20 cellular contexts compared by ENCODE assay signal in the genomic region with DNA sequence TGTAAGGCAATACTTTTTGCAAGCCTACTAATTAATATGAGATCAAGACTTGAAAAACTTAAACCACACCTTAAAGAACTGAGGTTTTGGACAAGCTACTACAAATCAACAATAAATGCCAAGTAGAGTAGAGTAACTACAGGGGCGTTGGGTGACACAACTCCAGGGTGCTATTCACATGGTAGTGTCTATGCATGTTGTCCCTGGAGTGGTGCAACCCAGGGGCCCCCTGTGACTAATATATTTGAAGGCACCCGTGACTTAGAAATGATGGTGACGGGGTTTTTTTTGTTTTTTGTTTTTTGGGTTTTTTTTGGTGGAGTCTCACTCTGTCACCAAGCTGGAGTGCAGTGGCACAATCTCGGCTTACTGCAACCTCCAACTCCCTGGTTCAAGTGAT.
"Had no signal": no experiment of that assay in that cellular context is flagged by ENCODE, and none has a peak within 500 bp of the region (broad histone marks: within the 10 kb centered on the region; RNA-seq: fewer than 3 reads in every experiment).

No MANE protein-coding gene starts in this region.

- H3K9me3 ChIP-seq: colonic mucosa, gastrocnemius medialis, neutrophil, pancreas, thyroid gland had no signal

- H3K27ac Mint-ChIP-seq: dendritic cell treated with granulocyte-macrophage colony-stimulating factor and Interleukin-4, amounts not matched to agents 40 ng/mL and 50 ng/mL, for 4 days; endodermal cell; naive thymus-derived CD8-positive, alpha-beta T cell; stimulated activated naive CD8-positive, alpha-beta T cell treated with anti-CD3 and anti-CD28 coated beads, Interleukin-15, amount 100 ng/mL, for 72 hours; type B pancreatic cell had no signal

- H3K27me3 Mint-ChIP-seq: dendritic cell treated with granulocyte-macrophage colony-stimulating factor and Interleukin-4, amounts not matched to agents 40 ng/mL and 50 ng/mL, for 4 days; naive thymus-derived CD8-positive, alpha-beta T cell; stimulated activated naive CD8-positive, alpha-beta T cell treated with anti-CD3 and anti-CD28 coated beads, Interleukin-15, amount 100 ng/mL, for 72 hours; type B pancreatic cell had no signal

- H3K27me3 ChIP-seq: colonic mucosa, gastrocnemius medialis, neutrophil, pancreas, thyroid gland had no signal

- ATAC-seq: esophagus mucosa; gastrocnemius medialis; left ventricle myocardium superior; lower lobe of right lung; naive thymus-derived CD8-positive, alpha-beta T cell; pancreas; sciatic nerve; stimulated activated naive CD8-positive, alpha-beta T cell treated with anti-CD3 and anti-CD28 coated beads, Interleukin-15, amount 100 ng/mL, for 72 hours had no signal

- H3K36me3 Mint-ChIP-seq: type B pancreatic cell had no signal

- H3K9me3 Mint-ChIP-seq: neural crest cell had no signal

- H3K4me3 Mint-ChIP-seq: dendritic cell treated with granulocyte-macrophage colony-stimulating factor and Interleukin-4, amounts not matched to agents 40 ng/mL and 50 ng/mL, for 4 days; endodermal cell; naive thymus-derived CD8-positive, alpha-beta T cell; neural crest cell; stimulated activated naive CD8-positive, alpha-beta T cell treated with anti-CD3 and anti-CD28 coated beads, Interleukin-15, amount 100 ng/mL, for 72 hours had no signal

- H3K4me3 ChIP-seq: colonic mucosa, gastrocnemius medialis, lower lobe of right lung, pancreas, thyroid gland had no signal

- H3K27ac ChIP-seq: colonic mucosa, epithelial cell of prostate, gastrocnemius medialis, lower lobe of right lung, neutrophil, pancreas, thyroid gland had no signal

- H3K4me1 ChIP-seq: colonic mucosa, gastrocnemius medialis, thyroid gland had no signal

- H3K36me3 ChIP-seq: colonic mucosa, gastrocnemius medialis, lower lobe of right lung, neutrophil, pancreas, thyroid gland had no signal

- H3K4me1 Mint-ChIP-seq: neural crest cell had no signal

- DNase-seq: colonic mucosa; effector CD8-positive, alpha-beta T cell; endodermal cell; foreskin fibroblast; gastrocnemius medialis; head of caudate nucleus; left ventricle myocardium superior; lower lobe of right lung; naive thymus-derived CD8-positive, alpha-beta T cell; pancreas; stimulated activated naive CD4-positive, alpha-beta T cell; stimulated activated naive CD8-positive, alpha-beta T cell treated with anti-CD3 and anti-CD28 coated beads, Interleukin-15, amount 100 ng/mL, for 72 hours; thyroid gland had no signal
